1 cellular context compared by ENCODE assay signal in genomic region chr18:78133729-78134128, GRCh38.
TF ChIP-seq lines count a peak whose summit lies in the region.

No MANE protein-coding gene starts in this region.

TF ChIP-seq in HepG2, 621 proteins besides CTCF, POLR2A, EP300 and RAD21 (continued from another document):
- TF ChIP-seq MNT (IDR thresholded peaks at IDR 0.05) (peak; percentile 89), CREB1 (IDR thresholded peaks at IDR 0.05) (peak; percentile 86), CREB1 (CRISPR knock-in tag; IDR thresholded peaks at IDR 0.05) (no peak)
